1 cellular context compared by ENCODE assay signal in the genomic region with DNA sequence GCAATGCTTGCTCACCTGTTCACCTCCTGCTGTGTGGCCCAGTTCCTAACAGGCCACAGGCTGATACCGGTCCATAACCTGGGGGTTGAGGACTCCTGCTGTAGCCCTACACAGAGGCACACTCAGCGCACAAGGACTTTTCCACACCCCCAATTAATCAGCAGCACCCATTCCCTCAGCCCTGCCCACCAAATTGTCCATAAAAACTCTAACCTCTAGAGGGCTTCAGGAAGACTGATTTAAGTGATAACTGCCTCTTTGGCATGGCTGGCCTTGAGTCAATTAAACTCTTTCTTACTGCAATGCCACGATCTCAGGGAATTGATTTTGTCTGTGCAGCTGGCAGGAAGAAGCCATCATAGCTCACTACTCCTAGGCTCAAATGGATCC.
TF ChIP-seq lines count a peak whose summit lies in the region.

No MANE protein-coding gene starts in this region.

TF ChIP-seq in K562, 482 proteins besides CTCF, POLR2A, EP300 and RAD21 (continued from another document and continues in another):
- TF ChIP-seq, protein P1, sequence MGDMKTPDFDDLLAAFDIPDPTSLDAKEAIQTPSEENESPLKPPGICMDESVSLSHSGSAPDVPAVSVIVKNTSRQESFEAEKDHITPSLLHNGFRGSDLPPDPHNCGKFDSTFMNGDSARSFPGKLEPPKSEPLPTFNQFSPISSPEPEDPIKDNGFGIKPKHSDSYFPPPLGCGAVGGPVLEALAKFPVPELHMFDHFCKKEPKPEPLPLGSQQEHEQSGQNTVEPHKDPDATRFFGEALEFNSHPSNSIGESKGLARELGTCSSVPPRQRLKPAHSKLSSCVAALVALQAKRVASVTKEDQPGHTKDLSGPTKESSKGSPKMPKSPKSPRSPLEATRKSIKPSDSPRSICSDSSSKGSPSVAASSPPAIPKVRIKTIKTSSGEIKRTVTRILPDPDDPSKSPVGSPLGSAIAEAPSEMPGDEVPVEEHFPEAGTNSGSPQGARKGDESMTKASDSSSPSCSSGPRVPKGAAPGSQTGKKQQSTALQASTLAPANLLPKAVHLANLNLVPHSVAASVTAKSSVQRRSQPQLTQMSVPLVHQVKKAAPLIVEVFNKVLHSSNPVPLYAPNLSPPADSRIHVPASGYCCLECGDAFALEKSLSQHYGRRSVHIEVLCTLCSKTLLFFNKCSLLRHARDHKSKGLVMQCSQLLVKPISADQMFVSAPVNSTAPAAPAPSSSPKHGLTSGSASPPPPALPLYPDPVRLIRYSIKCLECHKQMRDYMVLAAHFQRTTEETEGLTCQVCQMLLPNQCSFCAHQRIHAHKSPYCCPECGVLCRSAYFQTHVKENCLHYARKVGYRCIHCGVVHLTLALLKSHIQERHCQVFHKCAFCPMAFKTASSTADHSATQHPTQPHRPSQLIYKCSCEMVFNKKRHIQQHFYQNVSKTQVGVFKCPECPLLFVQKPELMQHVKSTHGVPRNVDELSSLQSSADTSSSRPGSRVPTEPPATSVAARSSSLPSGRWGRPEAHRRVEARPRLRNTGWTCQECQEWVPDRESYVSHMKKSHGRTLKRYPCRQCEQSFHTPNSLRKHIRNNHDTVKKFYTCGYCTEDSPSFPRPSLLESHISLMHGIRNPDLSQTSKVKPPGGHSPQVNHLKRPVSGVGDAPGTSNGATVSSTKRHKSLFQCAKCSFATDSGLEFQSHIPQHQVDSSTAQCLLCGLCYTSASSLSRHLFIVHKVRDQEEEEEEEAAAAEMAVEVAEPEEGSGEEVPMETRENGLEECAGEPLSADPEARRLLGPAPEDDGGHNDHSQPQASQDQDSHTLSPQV (IDR thresholded peaks at IDR 0.05): 0 out of 2 replicates have a peak, but pooled peaks have one; percentile 12
- TF ChIP-seq, protein P2, sequence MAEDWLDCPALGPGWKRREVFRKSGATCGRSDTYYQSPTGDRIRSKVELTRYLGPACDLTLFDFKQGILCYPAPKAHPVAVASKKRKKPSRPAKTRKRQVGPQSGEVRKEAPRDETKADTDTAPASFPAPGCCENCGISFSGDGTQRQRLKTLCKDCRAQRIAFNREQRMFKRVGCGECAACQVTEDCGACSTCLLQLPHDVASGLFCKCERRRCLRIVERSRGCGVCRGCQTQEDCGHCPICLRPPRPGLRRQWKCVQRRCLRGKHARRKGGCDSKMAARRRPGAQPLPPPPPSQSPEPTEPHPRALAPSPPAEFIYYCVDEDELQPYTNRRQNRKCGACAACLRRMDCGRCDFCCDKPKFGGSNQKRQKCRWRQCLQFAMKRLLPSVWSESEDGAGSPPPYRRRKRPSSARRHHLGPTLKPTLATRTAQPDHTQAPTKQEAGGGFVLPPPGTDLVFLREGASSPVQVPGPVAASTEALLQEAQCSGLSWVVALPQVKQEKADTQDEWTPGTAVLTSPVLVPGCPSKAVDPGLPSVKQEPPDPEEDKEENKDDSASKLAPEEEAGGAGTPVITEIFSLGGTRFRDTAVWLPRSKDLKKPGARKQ (CRISPR knock-in tag; IDR thresholded peaks at IDR 0.05): no peak
- no peak for TF ChIP-seq SNIP1 (IDR thresholded peaks at IDR 0.05; ENCODE audit: low read depth)
- TF ChIP-seq ZNF184 (CRISPR knock-in tag; IDR thresholded peaks at IDR 0.05): no peak
- TF ChIP-seq, protein P3, sequence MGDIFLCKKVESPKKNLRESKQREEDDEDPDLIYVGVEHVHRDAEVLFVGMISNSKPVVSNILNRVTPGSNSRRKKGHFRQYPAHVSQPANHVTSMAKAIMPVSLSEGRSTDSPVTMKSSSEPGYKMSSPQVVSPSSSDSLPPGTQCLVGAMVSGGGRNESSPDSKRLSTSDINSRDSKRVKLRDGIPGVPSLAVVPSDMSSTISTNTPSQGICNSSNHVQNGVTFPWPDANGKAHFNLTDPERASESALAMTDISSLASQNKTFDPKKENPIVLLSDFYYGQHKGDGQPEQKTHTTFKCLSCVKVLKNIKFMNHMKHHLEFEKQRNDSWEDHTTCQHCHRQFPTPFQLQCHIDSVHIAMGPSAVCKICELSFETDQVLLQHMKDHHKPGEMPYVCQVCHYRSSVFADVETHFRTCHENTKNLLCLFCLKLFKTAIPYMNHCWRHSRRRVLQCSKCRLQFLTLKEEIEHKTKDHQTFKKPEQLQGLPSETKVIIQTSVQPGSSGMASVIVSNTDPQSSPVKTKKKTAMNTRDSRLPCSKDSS (IDR thresholded peaks at IDR 0.05; ENCODE audit: low read depth, partially characterized antibody): no peak
- no peak for TF ChIP-seq ZNF12 (CRISPR knock-in tag; IDR thresholded peaks at IDR 0.05)
- TF ChIP-seq BCL6 (CRISPR knock-in tag; IDR thresholded peaks at IDR 0.05): no peak
- no peak for TF ChIP-seq BCOR (IDR thresholded peaks at IDR 0.05)
- TF ChIP-seq SMAD4 (CRISPR knock-in tag; conservative IDR thresholded peaks at IDR 0.05): no peak
- TF ChIP-seq JUND (IDR thresholded peaks at IDR 0.05; ENCODE audit: borderline replicate concordance, low read depth, low read length): no peak
- no peak; the same call in 2 of the 3 replicates for TF ChIP-seq JUND (tag; IDR thresholded peaks at IDR 0.05; ENCODE audit: borderline replicate concordance, low read depth, low read length)
- no peak for TF ChIP-seq SMAD1 (IDR thresholded peaks at IDR 0.05; ENCODE audit: low read depth, low read length, partially characterized antibody)
- no peak for TF ChIP-seq E2F3 (CRISPR knock-in tag; IDR thresholded peaks at IDR 0.05)
- TF ChIP-seq ZNF239 (CRISPR knock-in tag; IDR thresholded peaks at IDR 0.05): peak; percentile 62
- TF ChIP-seq MIER1 (IDR thresholded peaks at IDR 0.05; ENCODE audit: low read depth): no peak
- TF ChIP-seq KHSRP (IDR thresholded peaks at IDR 0.05): no peak
- no peak for TF ChIP-seq ZNF431 (CRISPR knock-in tag; IDR thresholded peaks at IDR 0.05)
- no peak for TF ChIP-seq TEAD4 (IDR thresholded peaks at IDR 0.05; ENCODE audit: low read length)
- TF ChIP-seq TEAD4 (CRISPR knock-in tag; IDR thresholded peaks at IDR 0.05; ENCODE audit: borderline replicate concordance): no peak
- no peak for TF ChIP-seq ZKSCAN8 (CRISPR knock-in tag; IDR thresholded peaks at IDR 0.05)
- TF ChIP-seq, protein P4, sequence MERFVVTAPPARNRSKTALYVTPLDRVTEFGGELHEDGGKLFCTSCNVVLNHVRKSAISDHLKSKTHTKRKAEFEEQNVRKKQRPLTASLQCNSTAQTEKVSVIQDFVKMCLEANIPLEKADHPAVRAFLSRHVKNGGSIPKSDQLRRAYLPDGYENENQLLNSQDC (CRISPR knock-in tag; IDR thresholded peaks at IDR 0.05): no peak
- TF ChIP-seq TGIF2 (CRISPR knock-in tag; IDR thresholded peaks at IDR 0.05): no peak
- TF ChIP-seq RUNX1 (IDR thresholded peaks at IDR 0.05; ENCODE audit: low read depth): no peak
- TF ChIP-seq POLR3A (IDR thresholded peaks at IDR 0.05; ENCODE audit: borderline replicate concordance, extremely low read depth, insufficient read depth, insufficient read length): no peak
- TF ChIP-seq ZNF76 (CRISPR knock-in tag; IDR thresholded peaks at IDR 0.05; ENCODE audit: borderline replicate concordance): peak; percentile 25; the same call in 1 of the 2 replicates
- TF ChIP-seq, protein P5, sequence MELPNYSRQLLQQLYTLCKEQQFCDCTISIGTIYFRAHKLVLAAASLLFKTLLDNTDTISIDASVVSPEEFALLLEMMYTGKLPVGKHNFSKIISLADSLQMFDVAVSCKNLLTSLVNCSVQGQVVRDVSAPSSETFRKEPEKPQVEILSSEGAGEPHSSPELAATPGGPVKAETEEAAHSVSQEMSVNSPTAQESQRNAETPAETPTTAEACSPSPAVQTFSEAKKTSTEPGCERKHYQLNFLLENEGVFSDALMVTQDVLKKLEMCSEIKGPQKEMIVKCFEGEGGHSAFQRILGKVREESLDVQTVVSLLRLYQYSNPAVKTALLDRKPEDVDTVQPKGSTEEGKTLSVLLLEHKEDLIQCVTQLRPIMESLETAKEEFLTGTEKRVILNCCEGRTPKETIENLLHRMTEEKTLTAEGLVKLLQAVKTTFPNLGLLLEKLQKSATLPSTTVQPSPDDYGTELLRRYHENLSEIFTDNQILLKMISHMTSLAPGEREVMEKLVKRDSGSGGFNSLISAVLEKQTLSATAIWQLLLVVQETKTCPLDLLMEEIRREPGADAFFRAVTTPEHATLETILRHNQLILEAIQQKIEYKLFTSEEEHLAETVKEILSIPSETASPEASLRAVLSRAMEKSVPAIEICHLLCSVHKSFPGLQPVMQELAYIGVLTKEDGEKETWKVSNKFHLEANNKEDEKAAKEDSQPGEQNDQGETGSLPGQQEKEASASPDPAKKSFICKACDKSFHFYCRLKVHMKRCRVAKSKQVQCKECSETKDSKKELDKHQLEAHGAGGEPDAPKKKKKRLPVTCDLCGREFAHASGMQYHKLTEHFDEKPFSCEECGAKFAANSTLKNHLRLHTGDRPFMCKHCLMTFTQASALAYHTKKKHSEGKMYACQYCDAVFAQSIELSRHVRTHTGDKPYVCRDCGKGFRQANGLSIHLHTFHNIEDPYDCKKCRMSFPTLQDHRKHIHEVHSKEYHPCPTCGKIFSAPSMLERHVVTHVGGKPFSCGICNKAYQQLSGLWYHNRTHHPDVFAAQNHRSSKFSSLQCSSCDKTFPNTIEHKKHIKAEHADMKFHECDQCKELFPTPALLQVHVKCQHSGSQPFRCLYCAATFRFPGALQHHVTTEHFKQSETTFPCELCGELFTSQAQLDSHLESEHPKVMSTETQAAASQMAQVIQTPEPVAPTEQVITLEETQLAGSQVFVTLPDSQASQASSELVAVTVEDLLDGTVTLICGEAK (IDR thresholded peaks at IDR 0.05): no peak
- TF ChIP-seq, protein P5 (CRISPR knock-in tag; IDR thresholded peaks at IDR 0.05): no peak
- TF ChIP-seq, protein P6, sequence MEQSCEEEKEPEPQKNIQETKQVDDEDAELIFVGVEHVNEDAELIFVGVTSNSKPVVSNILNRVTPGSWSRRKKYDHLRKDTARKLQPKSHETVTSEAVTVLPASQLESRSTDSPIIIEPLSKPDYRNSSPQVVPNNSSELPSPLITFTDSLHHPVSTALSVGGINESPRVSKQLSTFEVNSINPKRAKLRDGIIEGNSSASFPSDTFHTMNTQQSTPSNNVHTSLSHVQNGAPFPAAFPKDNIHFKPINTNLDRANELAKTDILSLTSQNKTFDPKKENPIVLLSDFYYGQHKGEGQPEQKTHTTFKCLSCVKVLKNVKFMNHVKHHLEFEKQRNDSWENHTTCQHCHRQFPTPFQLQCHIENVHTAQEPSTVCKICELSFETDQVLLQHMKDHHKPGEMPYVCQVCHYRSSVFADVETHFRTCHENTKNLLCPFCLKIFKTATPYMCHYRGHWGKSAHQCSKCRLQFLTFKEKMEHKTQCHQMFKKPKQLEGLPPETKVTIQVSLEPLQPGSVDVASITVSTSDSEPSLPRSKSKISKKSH (CRISPR knock-in tag; IDR thresholded peaks at IDR 0.05): no peak
- no peak for TF ChIP-seq SAFB (IDR thresholded peaks at IDR 0.05; ENCODE audit: borderline replicate concordance, low read depth, low read length)
- TF ChIP-seq, protein P7, sequence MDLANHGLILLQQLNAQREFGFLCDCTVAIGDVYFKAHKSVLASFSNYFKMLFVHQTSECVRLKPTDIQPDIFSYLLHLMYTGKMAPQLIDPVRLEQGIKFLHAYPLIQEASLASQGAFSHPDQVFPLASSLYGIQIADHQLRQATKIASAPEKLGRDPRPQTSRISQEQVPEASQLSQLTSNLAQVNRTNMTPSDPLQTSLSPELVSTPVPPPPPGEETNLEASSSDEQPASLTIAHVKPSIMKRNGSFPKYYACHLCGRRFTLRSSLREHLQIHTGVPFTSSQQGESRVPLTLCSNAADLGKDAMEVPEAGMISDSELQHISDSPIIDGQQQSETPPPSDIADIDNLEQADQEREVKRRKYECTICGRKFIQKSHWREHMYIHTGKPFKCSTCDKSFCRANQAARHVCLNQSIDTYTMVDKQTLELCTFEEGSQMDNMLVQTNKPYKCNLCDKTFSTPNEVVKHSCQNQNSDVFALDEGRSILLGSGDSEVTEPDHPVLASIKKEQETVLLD (IDR thresholded peaks at IDR 0.05): no peak
- TF ChIP-seq, protein P8, sequence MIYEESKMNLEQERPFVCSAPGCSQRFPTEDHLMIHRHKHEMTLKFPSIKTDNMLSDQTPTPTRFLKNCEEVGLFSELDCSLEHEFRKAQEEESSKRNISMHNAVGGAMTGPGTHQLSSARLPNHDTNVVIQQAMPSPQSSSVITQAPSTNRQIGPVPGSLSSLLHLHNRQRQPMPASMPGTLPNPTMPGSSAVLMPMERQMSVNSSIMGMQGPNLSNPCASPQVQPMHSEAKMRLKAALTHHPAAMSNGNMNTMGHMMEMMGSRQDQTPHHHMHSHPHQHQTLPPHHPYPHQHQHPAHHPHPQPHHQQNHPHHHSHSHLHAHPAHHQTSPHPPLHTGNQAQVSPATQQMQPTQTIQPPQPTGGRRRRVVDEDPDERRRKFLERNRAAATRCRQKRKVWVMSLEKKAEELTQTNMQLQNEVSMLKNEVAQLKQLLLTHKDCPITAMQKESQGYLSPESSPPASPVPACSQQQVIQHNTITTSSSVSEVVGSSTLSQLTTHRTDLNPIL (CRISPR knock-in tag; IDR thresholded peaks at IDR 0.05): no peak
- TF ChIP-seq PML (IDR thresholded peaks at IDR 0.05; ENCODE audit: low read length): no peak
- TF ChIP-seq, protein P9, sequence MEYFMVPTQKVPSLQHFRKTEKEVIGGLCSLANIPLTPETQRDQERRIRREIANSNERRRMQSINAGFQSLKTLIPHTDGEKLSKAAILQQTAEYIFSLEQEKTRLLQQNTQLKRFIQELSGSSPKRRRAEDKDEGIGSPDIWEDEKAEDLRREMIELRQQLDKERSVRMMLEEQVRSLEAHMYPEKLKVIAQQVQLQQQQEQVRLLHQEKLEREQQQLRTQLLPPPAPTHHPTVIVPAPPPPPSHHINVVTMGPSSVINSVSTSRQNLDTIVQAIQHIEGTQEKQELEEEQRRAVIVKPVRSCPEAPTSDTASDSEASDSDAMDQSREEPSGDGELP (CRISPR knock-in tag; IDR thresholded peaks at IDR 0.05; ENCODE audit: borderline replicate concordance): no peak
